In the genomic region with DNA sequence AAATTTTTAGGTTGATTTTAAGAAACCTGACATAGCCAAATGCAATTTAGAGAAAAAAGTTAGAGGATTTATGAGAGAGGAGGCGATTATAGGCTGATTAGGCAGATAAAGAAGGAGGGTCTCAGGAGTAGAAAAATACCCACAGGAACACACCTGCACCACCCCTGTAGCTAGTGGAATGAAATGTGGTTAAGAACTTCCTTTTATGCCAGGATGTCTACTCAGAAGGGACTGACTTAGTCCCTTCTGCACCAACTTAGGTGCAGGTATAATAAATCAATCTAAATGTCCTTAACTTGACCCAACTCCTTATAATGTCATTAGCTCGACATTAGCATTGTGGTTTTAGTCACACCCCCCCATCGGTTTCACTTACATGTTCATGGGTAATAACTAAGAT, we compare ENCODE assay signal across 24 cellular contexts.
"Had no signal": no experiment of that assay in that cellular context is flagged by ENCODE, and none has a peak within 500 bp of the region (broad histone marks: within the 10 kb centered on the region; RNA-seq: fewer than 3 reads in every experiment).

No MANE protein-coding gene starts in this region.

- H3K9ac ChIP-seq: KMS-11 had no signal

- H3K4me1 Mint-ChIP-seq: WTC11 had no signal

- H3K4me3 Mint-ChIP-seq: activated CD4-positive, alpha-beta memory T cell treated with anti-CD3 and anti-CD28 coated beads for 36 hours; activated CD4-positive, alpha-beta T cell treated with anti-CD3 and anti-CD28 coated beads, Interleukin-2, amount 10 ng/mL, durations not matched to agents 7 days and 5 days; activated T-cell treated with anti-CD3 and anti-CD28 coated beads, Interleukin-2, amount 50 U/mL, for 4 hours; T-helper 1 cell treated with Interleukin-12 subunit alpha and Interleukin-12 subunit beta and Interleukin-4 antibody, amounts not matched to agents 30 μg/mL and 1 μg/mL, for 36 hours; WTC11 had no signal

- ATAC-seq: activated naive CD4-positive, alpha-beta T cell treated with anti-CD3 and anti-CD28 coated beads, Interleukin-2, amount 50 U/mL, for 72 hours; activated T-cell treated with anti-CD3 and anti-CD28 coated beads, Interleukin-2, amount 50 U/mL, for 4 hours; PC-3; WTC11 had no signal

- H3K4me3 ChIP-seq: cardiac muscle cell had no signal

- H3K36me3 ChIP-seq: brain microvascular endothelial cell, cardiac muscle cell had no signal

- H3K36me3 Mint-ChIP-seq: activated CD4-positive, alpha-beta memory T cell treated with anti-CD3 and anti-CD28 coated beads for 36 hours; activated naive CD4-positive, alpha-beta T cell treated with anti-CD3 and anti-CD28 coated beads, Interleukin-2, amount 50 U/mL, for 72 hours; WTC11 had no signal

- H3K27ac Mint-ChIP-seq: activated CD4-positive, alpha-beta memory T cell treated with anti-CD3 and anti-CD28 coated beads for 36 hours; activated CD4-positive, alpha-beta T cell treated with anti-CD3 and anti-CD28 coated beads, Interleukin-2, amount 10 ng/mL, durations not matched to agents 7 days and 5 days; activated naive CD4-positive, alpha-beta T cell treated with anti-CD3 and anti-CD28 coated beads, Interleukin-2, amount 50 U/mL, for 72 hours; T-helper 1 cell treated with Interleukin-12 subunit alpha and Interleukin-12 subunit beta and Interleukin-4 antibody, amounts not matched to agents 30 μg/mL and 1 μg/mL, for 36 hours; WTC11 had no signal

- DNase-seq: activated CD4-positive, alpha-beta memory T cell treated with anti-CD3 and anti-CD28 coated beads for 36 hours; activated CD4-positive, alpha-beta T cell treated with anti-CD3 and anti-CD28 coated beads for 1 hour; activated CD4-positive, alpha-beta T cell treated with anti-CD3 and anti-CD28 coated beads, Interleukin-2, amount 10 ng/mL, durations not matched to agents 7 days and 5 days; activated CD8-positive, alpha-beta memory T cell treated with anti-CD3 and anti-CD28 coated beads for 24 hours; activated effector memory CD4-positive, alpha-beta T cell treated with anti-CD3 and anti-CD28 coated beads, Interleukin-2, amount 50 U/mL, for 16 hours; activated naive CD4-positive, alpha-beta T cell treated with Interleukin-2 at 50 U/mL for 16 hours; activated T-cell treated with anti-CD3 and anti-CD28 coated beads, Interleukin-2, amount 50 U/mL, for 4 hours; brain microvascular endothelial cell; NCI-H1105 treated with DMSO at 0.1 percent for 48 hours; NCI-H1436 treated with DMSO at 0.1 percent for 48 hours; NCI-H187 treated with DMSO at 0.1 percent for 48 hours; NCI-H2171; NCI-H2227 treated with DMSO at 0.1 percent for 48 hours; NCI-H446 treated with DMSO at 0.1 percent for 48 hours; NCI-H524 treated with DMSO at 0.1 percent for 48 hours; NCI-H748 treated with DMSO at 0.1 percent for 48 hours; PC-3; SHP77 had no signal

- H3K27me3 Mint-ChIP-seq: activated CD4-positive, alpha-beta memory T cell treated with anti-CD3 and anti-CD28 coated beads for 36 hours; activated CD4-positive, alpha-beta T cell treated with anti-CD3 and anti-CD28 coated beads, Interleukin-2, amount 10 ng/mL, durations not matched to agents 7 days and 5 days had no signal

- FAIRE-seq: RCC 7860 had no signal

- H3K4me2 ChIP-seq: KMS-11 had no signal

- H3K27ac ChIP-seq: brain microvascular endothelial cell, cardiac muscle cell, KMS-11 had no signal

- H3K9me3 Mint-ChIP-seq: activated CD4-positive, alpha-beta T cell treated with anti-CD3 and anti-CD28 coated beads, Interleukin-2, amount 10 ng/mL, durations not matched to agents 7 days and 5 days; activated T-cell treated with anti-CD3 and anti-CD28 coated beads, Interleukin-2, amount 50 U/mL, for 4 hours had no signal

- H3K27me3 ChIP-seq: brain microvascular endothelial cell, cardiac muscle cell had no signal
